ENCODE assay signal across 1 cellular context in genomic region chr11:864118-864827, GRCh38.
TF ChIP-seq lines count a peak whose summit lies in the region.

No MANE protein-coding gene starts in this region.

TF ChIP-seq in HepG2, 621 proteins besides CTCF, POLR2A, EP300 and RAD21:
- no peak for TF ChIP-seq ASH2L (IDR thresholded peaks at IDR 0.05; ENCODE audit: insufficient read length, low read depth, low read length)
- 0 out of 2 replicates have a peak, but pooled peaks have one; percentile 2 for TF ChIP-seq EEA1 (CRISPR knock-in tag; IDR thresholded peaks at IDR 0.05; ENCODE audit: borderline replicate concordance)
- peak; percentile 73 for TF ChIP-seq AGO1 (IDR thresholded peaks at IDR 0.05; ENCODE audit: low read depth, low read length, poor library complexity, severe bottlenecking)
- TF ChIP-seq, protein P1, sequence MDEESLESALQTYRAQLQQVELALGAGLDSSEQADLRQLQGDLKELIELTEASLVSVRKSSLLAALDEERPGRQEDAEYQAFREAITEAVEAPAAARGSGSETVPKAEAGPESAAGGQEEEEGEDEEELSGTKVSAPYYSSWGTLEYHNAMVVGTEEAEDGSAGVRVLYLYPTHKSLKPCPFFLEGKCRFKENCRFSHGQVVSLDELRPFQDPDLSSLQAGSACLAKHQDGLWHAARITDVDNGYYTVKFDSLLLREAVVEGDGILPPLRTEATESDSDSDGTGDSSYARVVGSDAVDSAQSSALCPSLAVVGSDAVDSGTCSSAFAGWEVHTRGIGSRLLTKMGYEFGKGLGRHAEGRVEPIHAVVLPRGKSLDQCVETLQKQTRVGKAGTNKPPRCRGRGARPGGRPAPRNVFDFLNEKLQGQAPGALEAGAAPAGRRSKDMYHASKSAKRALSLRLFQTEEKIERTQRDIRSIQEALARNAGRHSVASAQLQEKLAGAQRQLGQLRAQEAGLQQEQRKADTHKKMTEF (CRISPR knock-in tag; IDR thresholded peaks at IDR 0.05) = no peak
- TF ChIP-seq ZFP37 (CRISPR knock-in tag; IDR thresholded peaks at IDR 0.05; ENCODE audit: borderline replicate concordance) = no peak
- TF ChIP-seq, protein P2, sequence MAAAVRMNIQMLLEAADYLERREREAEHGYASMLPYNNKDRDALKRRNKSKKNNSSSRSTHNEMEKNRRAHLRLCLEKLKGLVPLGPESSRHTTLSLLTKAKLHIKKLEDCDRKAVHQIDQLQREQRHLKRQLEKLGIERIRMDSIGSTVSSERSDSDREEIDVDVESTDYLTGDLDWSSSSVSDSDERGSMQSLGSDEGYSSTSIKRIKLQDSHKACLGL (CRISPR knock-in tag; IDR thresholded peaks at IDR 0.05) = no peak
- TF ChIP-seq ZNF781 (CRISPR knock-in tag; IDR thresholded peaks at IDR 0.05; ENCODE audit: borderline replicate concordance, not compliant biosample characterization) = no peak
- peak; percentile 7 for TF ChIP-seq AGO2 (optimal IDR thresholded peaks at IDR 0.05; ENCODE audit: low read depth, low read length)
- peak; percentile 48 for TF ChIP-seq RBFOX2 (IDR thresholded peaks at IDR 0.05; ENCODE audit: low read depth, low read length)
- no peak for TF ChIP-seq MTF1 (CRISPR knock-in tag; IDR thresholded peaks at IDR 0.05)
- TF ChIP-seq HNRNPL (IDR thresholded peaks at IDR 0.05; ENCODE audit: low read depth, low read length) = 0 out of 2 replicates have a peak, but pooled peaks have one; percentile 40
- no peak for TF ChIP-seq ZNF235 (CRISPR knock-in tag; IDR thresholded peaks at IDR 0.05; ENCODE audit: borderline replicate concordance)
